ENCODE assay signal across 16 cellular contexts in the genomic region with DNA sequence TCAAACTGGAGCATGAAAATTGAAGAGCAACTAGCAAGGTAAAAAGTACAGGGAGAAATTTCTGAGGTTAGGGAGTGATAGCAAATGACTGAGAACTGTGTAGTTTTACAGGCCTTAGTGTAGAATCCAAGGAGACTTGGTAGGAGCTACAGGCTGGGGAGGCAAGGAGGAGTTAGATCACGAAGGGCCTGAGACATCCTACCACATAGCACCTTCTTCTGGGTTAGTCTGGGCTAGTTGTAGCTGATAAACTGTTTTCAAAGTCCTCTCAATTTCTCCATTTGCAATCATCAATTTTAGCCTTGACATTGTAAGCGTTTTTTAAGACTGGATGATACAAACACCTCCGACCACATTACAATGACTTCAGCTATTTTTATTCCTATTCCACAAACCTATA.
DNase-seq lines count a peak whose midpoint lies in the region; ATAC-seq and TF ChIP-seq lines count a peak whose summit lies in the region.
"Had no signal": no experiment of that assay in that cellular context is flagged by ENCODE, and none has a peak within 500 bp of the region (broad histone marks: within the 10 kb centered on the region; RNA-seq: fewer than 3 reads in every experiment).

No MANE protein-coding gene starts in this region.

- 83% methylated on average over 3 of the region's 3 CpGs for WGBS in right lobe of liver (ENCODE audit: insufficient coverage, low coverage, low lambda C conversion rate, missing lambda C conversion rate)

- DNase-seq in effector memory CD8-positive, alpha-beta T cell: no peak
- no peak for DNase-seq in NCI-H2196 (lab: John Stamatoyannopoulos, UW; ENCODE audit: unreplicated experiment)
- DNase-seq in right lobe of liver: no peak
- DNase-seq in G401 (ENCODE audit: low spot score): no peak
- no peak for DNase-seq in posterior vena cava (ENCODE audit: low spot score)
- DNase-seq: AML-193, aorta, NCI-H146, NCI-H524, right cardiac atrium had no signal

- no peak for TF ChIP-seq CTCF in right lobe of liver (IDR thresholded peaks at IDR 0.05)

- H3K4me1 Mint-ChIP-seq in effector memory CD8-positive, alpha-beta T cell (ENCODE audit: low read depth in 2 of 2): peaks cover 29 to 55% of the 10 kb centered on the region in 2 donors

- TF ChIP-seq POLR2A in GM18505 (IDR thresholded peaks at IDR 0.05; ENCODE audit: borderline replicate concordance, extremely low read depth, insufficient read depth, insufficient read length) (no peak), right lobe of liver (IDR thresholded peaks at IDR 0.05) (no peak)

- H3K27me3 ChIP-seq in BLaER1 treated with 17β-estradiol and CSF1 and Interleukin-3, amounts not matched to agents 10 nM and 100 nM: no peaks in the 10 kb centered on the region; a peak in 1 of 22 replicates
- no peaks in the 10 kb centered on the region for H3K27me3 ChIP-seq in right lobe of liver
- H3K27me3 ChIP-seq: colonic mucosa had no signal

- intact Hi-C loops in right lobe of liver (cut with DNase I): no loop called here
- intact Hi-C loops in posterior vena cava (cut with DNase I): no loop called here

- peaks cover 9 to 26% (median 17%) of the 10 kb centered on the region in 10 experiments; a peak in 17 of 20 replicates for H3K4me1 ChIP-seq in BLaER1 treated with 17β-estradiol and CSF1 and Interleukin-3, amounts not matched to agents 10 nM and 100 nM
- peaks cover 0 to 23% (median 6%) of the 10 kb centered on the region in 4 donors for H3K4me1 ChIP-seq in right lobe of liver
- H3K4me1 ChIP-seq: colonic mucosa had no signal

- peak overlapping the region; percentile 82 to 90 for H3K27ac Mint-ChIP-seq in effector memory CD8-positive, alpha-beta T cell

- H3K27me3 Mint-ChIP-seq in effector memory CD8-positive, alpha-beta T cell: no peaks in the 10 kb centered on the region

- H3K27ac ChIP-seq in BLaER1 treated with 17β-estradiol and CSF1 and Interleukin-3, amounts not matched to agents 10 nM and 100 nM: no peak overlapping the region
- no peak overlapping the region for H3K27ac ChIP-seq in right lobe of liver
- H3K27ac ChIP-seq: colonic mucosa, SK-N-MC, VCaP had no signal

- H3K9ac ChIP-seq in BLaER1 treated with 17β-estradiol and CSF1 and Interleukin-3, amounts not matched to agents 10 nM and 100 nM: no peak overlapping the region

- peaks cover 0 to 15% (median 5%) of the 10 kb centered on the region in 11 experiments; a peak in 11 of 22 replicates for H3K9me3 ChIP-seq in BLaER1 treated with 17β-estradiol and CSF1 and Interleukin-3, amounts not matched to agents 10 nM and 100 nM (replicated peaks in 1 of 11)
- H3K9me3 ChIP-seq in right lobe of liver: no peaks in the 10 kb centered on the region
- H3K9me3 ChIP-seq: colonic mucosa had no signal

- H4K20me1 ChIP-seq in BLaER1 treated with 17β-estradiol and CSF1 and Interleukin-3, amounts not matched to agents 10 nM and 100 nM: no peaks in the 10 kb centered on the region

- peak overlapping the region; percentile 20 to 71 (median 57); a peak in 19 of 22 replicates for H3K4me2 ChIP-seq in BLaER1 treated with 17β-estradiol and CSF1 and Interleukin-3, amounts not matched to agents 10 nM and 100 nM

- no peaks in the 10 kb centered on the region for H3K36me3 Mint-ChIP-seq in effector memory CD8-positive, alpha-beta T cell (ENCODE audit: insufficient read depth)

- H3K9me3 Mint-ChIP-seq in effector memory CD8-positive, alpha-beta T cell: no peaks in the 10 kb centered on the region

- H3K4me3 ChIP-seq in BLaER1 treated with 17β-estradiol and CSF1 and Interleukin-3, amounts not matched to agents 10 nM and 100 nM: no peak overlapping the region
- no peak overlapping the region for H3K4me3 ChIP-seq in right lobe of liver
- H3K4me3 ChIP-seq: colonic mucosa, SK-N-MC had no signal

- H3K36me3 ChIP-seq in BLaER1 treated with 17β-estradiol and CSF1 and Interleukin-3, amounts not matched to agents 10 nM and 100 nM: no peaks in the 10 kb centered on the region
- no peaks in the 10 kb centered on the region for H3K36me3 ChIP-seq in right lobe of liver
- H3K36me3 ChIP-seq: colonic mucosa had no signal

- peak; percentile 8 for ATAC-seq in GM18505 (IDR thresholded peaks at IDR 0.05; ENCODE audit: unreplicated experiment)
- ATAC-seq in HG03575 (IDR thresholded peaks at IDR 0.05; ENCODE audit: extremely low read depth, insufficient number of reproducible peaks, low FRiP score, unreplicated experiment): peak; percentile 5
- ATAC-seq in effector memory CD8-positive, alpha-beta T cell (replicated peaks): no peak
- no peak for ATAC-seq in right lobe of liver
- ATAC-seq: right cardiac atrium had no signal

- in situ Hi-C loops in G401 (cut with HindIII; ENCODE audit: low sequenced_read_pairs): no loop called here

- peak overlapping the region; percentile 55 to 81 for H3K4me3 Mint-ChIP-seq in effector memory CD8-positive, alpha-beta T cell

Comparison
In these comparisons a context has a peak if more than half of its experiments do, and no peak if none do; other contexts are left out.
1. ATAC-seq: peak in GM18505 (single experiment) and HG03575 (single experiment); none in effector memory CD8-positive, alpha-beta T cell (single experiment) and right lobe of liver (0 of 4).